Comparison of ENCODE assay signal across 23 cellular contexts in the genomic region with DNA sequence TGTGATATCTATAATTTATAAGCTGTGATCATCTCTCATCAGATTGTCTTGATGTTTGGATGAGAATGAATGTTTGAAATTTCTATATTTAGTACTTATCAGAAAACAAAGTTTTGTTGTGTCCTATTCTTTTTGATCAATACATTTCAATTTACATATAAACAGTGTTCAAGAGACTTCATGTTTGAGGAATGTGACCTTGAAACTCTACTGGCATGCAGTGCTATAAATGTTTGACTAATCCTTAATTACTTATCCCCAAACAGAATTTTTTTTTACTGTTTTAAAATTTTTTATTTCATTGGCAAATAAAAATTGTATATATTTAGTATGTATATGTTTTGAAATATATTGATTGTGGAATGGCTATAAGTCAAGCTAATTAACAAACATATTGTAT. TPM values are rescaled to one million over a fixed set of nuclear protein-coding genes. Genes with fewer than 3 reads are reported as not detected.
A peak's percentile ranks its signal among the peaks of the same experiment; 100 is the strongest.
DNase-seq lines count a peak whose midpoint lies in the region; ATAC-seq and TF ChIP-seq lines count a peak whose summit lies in the region.
"Had no signal": no experiment of that assay in that cellular context is flagged by ENCODE, and none has a peak within 500 bp of the region (broad histone marks: within the 10 kb centered on the region; RNA-seq: fewer than 3 reads in every experiment).

No MANE protein-coding gene starts in this region.

- peaks cover 20% of the 10 kb centered on the region for H3K36me3 Mint-ChIP-seq in Calu3 (ENCODE audit: insufficient read depth, unreplicated experiment)
- H3K36me3 Mint-ChIP-seq in activated CD8-positive, alpha-beta T cell treated with anti-CD3 and anti-CD28 coated beads for 36 hours (ENCODE audit: low read depth): no peaks in the 10 kb centered on the region
- H3K36me3 Mint-ChIP-seq: stimulated activated effector memory CD8-positive, alpha-beta T cell treated with anti-CD3 and anti-CD28 coated beads, Interleukin-12 subunit alpha, Interleukin-12 subunit beta, amount 100 ng/mL, for 72 hours had no signal

- no peak overlapping the region for H2AFZ ChIP-seq in hepatocyte

- H3K9me3 Mint-ChIP-seq in Calu3 (ENCODE audit: low read depth, unreplicated experiment): no peaks in the 10 kb centered on the region
- H3K9me3 Mint-ChIP-seq in activated CD8-positive, alpha-beta T cell treated with anti-CD3 and anti-CD28 coated beads for 36 hours: no peaks in the 10 kb centered on the region
- H3K9me3 Mint-ChIP-seq: activated T-cell treated with anti-CD3 and anti-CD28 coated beads, Interleukin-2, amount 50 U/mL, for 24 hours; stimulated activated effector memory CD8-positive, alpha-beta T cell treated with anti-CD3 and anti-CD28 coated beads, Interleukin-12 subunit alpha, Interleukin-12 subunit beta, amount 100 ng/mL, for 72 hours; T-helper 2 cell treated with Interferon-gamma antibody and Interleukin-4, amounts not matched to agents 5 μg/mL and 100 μg/mL, for 36 hours had no signal

- peaks cover 25% of the 10 kb centered on the region for H3K4me1 Mint-ChIP-seq in Calu3 (ENCODE audit: low read depth, unreplicated experiment)
- peaks cover 6% of the 10 kb centered on the region for H3K4me1 Mint-ChIP-seq in activated CD8-positive, alpha-beta T cell treated with anti-CD3 and anti-CD28 coated beads for 36 hours (ENCODE audit: low read depth)
- H3K4me1 Mint-ChIP-seq: stimulated activated effector memory CD8-positive, alpha-beta T cell treated with anti-CD3 and anti-CD28 coated beads, Interleukin-12 subunit alpha, Interleukin-12 subunit beta, amount 100 ng/mL, for 72 hours had no signal

- TF ChIP-seq CTCF in Calu3 (IDR thresholded peaks at IDR 0.05; ENCODE audit: unreplicated experiment) (no peak), hepatocyte (IDR thresholded peaks at IDR 0.05; ENCODE audit: poor library complexity) (no peak), psoas muscle (IDR thresholded peaks at IDR 0.05) (no peak), transverse colon (IDR thresholded peaks at IDR 0.05) (no peak)
- no peak for TF ChIP-seq CTCF in activated CD8-positive, alpha-beta T cell treated with anti-CD3 and anti-CD28 coated beads for 36 hours (IDR thresholded peaks at IDR 0.05)

- no peak for DNase-seq in Calu3
- no peak for DNase-seq in MG63
- DNase-seq in hepatocyte (ENCODE audit: low spot score): no peak
- DNase-seq in psoas muscle: no peak
- DNase-seq in activated CD8-positive, alpha-beta T cell treated with anti-CD3 and anti-CD28 coated beads for 36 hours: no peak
- DNase-seq in transverse colon: no peak
- DNase-seq: activated CD4-positive, CD25-positive, alpha-beta regulatory T cell; activated CD8-positive, alpha-beta T cell treated with anti-CD3 and anti-CD28 coated beads, Interleukin-2, amount 10 ng/mL, durations not matched to agents 7 days and 5 days; activated naive CD4-positive, alpha-beta T cell; activated T-cell treated with anti-CD3 and anti-CD28 coated beads, Interleukin-2, amount 50 U/mL, for 24 hours; CD8-positive, alpha-beta memory T cell; DND-41; foreskin melanocyte; Karpas-422; NCI-H1105; retina had no signal

- H3K9me3 ChIP-seq in MG63: no peaks in the 10 kb centered on the region
- H3K9me3 ChIP-seq in hepatocyte (ENCODE audit: low read depth): no peaks in the 10 kb centered on the region
- H3K9me3 ChIP-seq in psoas muscle: no peaks in the 10 kb centered on the region
- H3K9me3 ChIP-seq in transverse colon: no peaks in the 10 kb centered on the region
- H3K9me3 ChIP-seq: thoracic aorta had no signal

- TF ChIP-seq POLR2A in transverse colon (IDR thresholded peaks at IDR 0.05): no peak

- no peak overlapping the region for H3K27ac Mint-ChIP-seq in Calu3 (ENCODE audit: unreplicated experiment)
- H3K27ac Mint-ChIP-seq in activated CD8-positive, alpha-beta T cell treated with anti-CD3 and anti-CD28 coated beads for 36 hours: no peak overlapping the region
- H3K27ac Mint-ChIP-seq: activated CD8-positive, alpha-beta T cell treated with anti-CD3 and anti-CD28 coated beads, Interleukin-2, amount 10 ng/mL, durations not matched to agents 7 days and 5 days; activated T-cell treated with anti-CD3 and anti-CD28 coated beads, Interleukin-2, amount 50 U/mL, for 24 hours; CD8-positive, alpha-beta memory T cell; stimulated activated effector memory CD8-positive, alpha-beta T cell treated with anti-CD3 and anti-CD28 coated beads, Interleukin-12 subunit alpha, Interleukin-12 subunit beta, amount 100 ng/mL, for 72 hours; T-helper 2 cell treated with Interferon-gamma antibody and Interleukin-4, amounts not matched to agents 5 μg/mL and 100 μg/mL, for 36 hours had no signal

- in situ Hi-C loops in transverse colon (cut with MboI; ENCODE audit: low pct_ligation_motif_present in 1 of 4, low pct_unique_long_range_greater_than_20kb in 1 of 4, low sequenced_read_pairs in 3 of 4): no loop called here

- H3K79me2 ChIP-seq in hepatocyte: peaks cover 13% of the 10 kb centered on the region

- H3K36me3 ChIP-seq in MG63: no peaks in the 10 kb centered on the region
- no peaks in the 10 kb centered on the region for H3K36me3 ChIP-seq in hepatocyte (replicated peaks; ENCODE audit: insufficient read depth, low read depth)
- H3K36me3 ChIP-seq in psoas muscle (ENCODE audit: insufficient read depth in 1 of 2, low read depth in 1 of 2): no peaks in the 10 kb centered on the region
- no peaks in the 10 kb centered on the region for H3K36me3 ChIP-seq in transverse colon
- H3K36me3 ChIP-seq: thoracic aorta had no signal

- peak overlapping the region; percentile 78 for H3K4me3 Mint-ChIP-seq in Calu3 (ENCODE audit: low read depth, unreplicated experiment)
- H3K4me3 Mint-ChIP-seq in activated CD8-positive, alpha-beta T cell treated with anti-CD3 and anti-CD28 coated beads for 36 hours: no peak overlapping the region
- H3K4me3 Mint-ChIP-seq: activated CD8-positive, alpha-beta T cell treated with anti-CD3 and anti-CD28 coated beads, Interleukin-2, amount 10 ng/mL, durations not matched to agents 7 days and 5 days; CD8-positive, alpha-beta memory T cell; stimulated activated effector memory CD8-positive, alpha-beta T cell treated with anti-CD3 and anti-CD28 coated beads, Interleukin-12 subunit alpha, Interleukin-12 subunit beta, amount 100 ng/mL, for 72 hours; T-helper 2 cell treated with Interferon-gamma antibody and Interleukin-4, amounts not matched to agents 5 μg/mL and 100 μg/mL, for 36 hours had no signal

- H3K27ac ChIP-seq in hepatocyte (no peak overlapping the region), psoas muscle (peak overlapping the region; percentile 94), transverse colon (peak overlapping the region in 2 of 4 donors; percentile 75 to 87)
- H3K27ac ChIP-seq: epithelial cell of prostate, SK-N-MC, thoracic aorta had no signal

- no peaks in the 10 kb centered on the region for H3K4me1 ChIP-seq in hepatocyte (ENCODE audit: insufficient read depth)
- H3K4me1 ChIP-seq in psoas muscle: peaks cover 10% of the 10 kb centered on the region
- H3K4me1 ChIP-seq in transverse colon: peaks cover 7 to 25% (median 8%) of the 10 kb centered on the region in 4 donors

- H4K20me1 ChIP-seq in hepatocyte (ENCODE audit: insufficient read depth, poor library complexity, severe bottlenecking): no peaks in the 10 kb centered on the region

- H3K27me3 Mint-ChIP-seq in Calu3 (ENCODE audit: unreplicated experiment): no peaks in the 10 kb centered on the region
- peaks cover 36% of the 10 kb centered on the region for H3K27me3 Mint-ChIP-seq in activated CD8-positive, alpha-beta T cell treated with anti-CD3 and anti-CD28 coated beads for 36 hours

- H3K4me2 ChIP-seq in hepatocyte: peak overlapping the region; percentile 95

- TF ChIP-seq EP300 in transverse colon (IDR thresholded peaks at IDR 0.05; ENCODE audit: low read depth): no peak

- no peaks in the 10 kb centered on the region for H3K9me2 ChIP-seq in hepatocyte (replicated peaks; ENCODE audit: insufficient read depth)

- H3K27me3 ChIP-seq in MG63 (no peaks in the 10 kb centered on the region), hepatocyte (no peaks in the 10 kb centered on the region), psoas muscle (ENCODE audit: insufficient read depth in 3 of 3, low read length in 2 of 3) (no peaks in the 10 kb centered on the region), transverse colon (peaks cover 18% of the 10 kb centered on the region)

- ATAC-seq in psoas muscle: no peak
- ATAC-seq in HG02852 (IDR thresholded peaks at IDR 0.05; ENCODE audit: unreplicated experiment): no peak
- no peak for ATAC-seq in activated CD8-positive, alpha-beta T cell treated with anti-CD3 and anti-CD28 coated beads for 36 hours
- ATAC-seq: activated CD8-positive, alpha-beta T cell treated with anti-CD3 and anti-CD28 coated beads, Interleukin-2, amount 10 ng/mL, durations not matched to agents 7 days and 5 days; stimulated activated effector memory CD8-positive, alpha-beta T cell treated with anti-CD3 and anti-CD28 coated beads, Interleukin-12 subunit alpha, Interleukin-12 subunit beta, amount 100 ng/mL, for 72 hours had no signal

- H3K4me3 ChIP-seq in MG63 (peak overlapping the region; percentile 63), hepatocyte (no peak overlapping the region), psoas muscle (no peak overlapping the region), transverse colon (no peak overlapping the region)

- POLR2A ChIA-PET in activated CD8-positive, alpha-beta T cell treated with anti-CD3 and anti-CD28 coated beads for 36 hours (lab: Charles Lee): no interaction called here

- CTCF ChIA-PET in Calu3 (lab: Charles Lee): no interaction called here
- CTCF ChIA-PET in activated CD8-positive, alpha-beta T cell treated with anti-CD3 and anti-CD28 coated beads for 36 hours (lab: Charles Lee): no interaction called here

- no TSS peak for BruUV-seq in Calu3 (replicated peaks; lab: Mats Ljungman, UMichigan)

- intact Hi-C loops in Calu3 (cut with micrococcal nuclease; ENCODE audit: unreplicated experiment): no loop called here
- intact Hi-C loops in psoas muscle (cut with DNase I): no loop called here
- intact Hi-C loops in activated CD8-positive, alpha-beta T cell treated with anti-CD3 and anti-CD28 coated beads for 36 hours (cut with micrococcal nuclease): no loop called here
- intact Hi-C loops in transverse colon (cut with DNase I; ENCODE audit: low total_unique reads): no loop called here

RNA-seq across cellular contexts. Expression of a gene that starts 1.5 kb away (rescaled TPM):
- total RNA-seq in Calu3 (2022) (6.5 and 9.7 TPM in 2 replicates), hepatocyte (7.7 and 7.8 TPM in 2 replicates), psoas muscle (100 to 1,000 TPM in 1 of 4 donors, 10 to 100 TPM in 3; 48.4 to 101 (median 63.0) TPM), transverse colon (1 to 10 TPM; 2.6 to 8.9 (median 5.3) TPM)
- 0.10 TPM in 2 replicates for total RNA-seq in MG63 (2014; rRNA removed; shearing (Covaris generic); ENCODE audit: low replicate concordance)
- polyA plus RNA-seq in hepatocyte (1.2 and 1.8 TPM in 2 replicates), psoas muscle (10 to 100 TPM in 2 of 3 donors, 1 to 10 TPM in 1; 2.1 to 15.5 (median 12.6) TPM)
- not detected for total RNA-seq in activated CD8-positive, alpha-beta T cell treated with anti-CD3 and anti-CD28 coated beads for 36 hours
- total RNA-seq: activated CD8-positive, alpha-beta T cell treated with anti-CD3 and anti-CD28 coated beads, Interleukin-2, amount 10 ng/mL, durations not matched to agents 7 days and 5 days; CD8-positive, alpha-beta memory T cell; HT-29 had no signal
- polyA plus RNA-seq: CD8-positive, alpha-beta memory T cell had no signal
